1 cellular context compared by ENCODE assay signal in the genomic region with DNA sequence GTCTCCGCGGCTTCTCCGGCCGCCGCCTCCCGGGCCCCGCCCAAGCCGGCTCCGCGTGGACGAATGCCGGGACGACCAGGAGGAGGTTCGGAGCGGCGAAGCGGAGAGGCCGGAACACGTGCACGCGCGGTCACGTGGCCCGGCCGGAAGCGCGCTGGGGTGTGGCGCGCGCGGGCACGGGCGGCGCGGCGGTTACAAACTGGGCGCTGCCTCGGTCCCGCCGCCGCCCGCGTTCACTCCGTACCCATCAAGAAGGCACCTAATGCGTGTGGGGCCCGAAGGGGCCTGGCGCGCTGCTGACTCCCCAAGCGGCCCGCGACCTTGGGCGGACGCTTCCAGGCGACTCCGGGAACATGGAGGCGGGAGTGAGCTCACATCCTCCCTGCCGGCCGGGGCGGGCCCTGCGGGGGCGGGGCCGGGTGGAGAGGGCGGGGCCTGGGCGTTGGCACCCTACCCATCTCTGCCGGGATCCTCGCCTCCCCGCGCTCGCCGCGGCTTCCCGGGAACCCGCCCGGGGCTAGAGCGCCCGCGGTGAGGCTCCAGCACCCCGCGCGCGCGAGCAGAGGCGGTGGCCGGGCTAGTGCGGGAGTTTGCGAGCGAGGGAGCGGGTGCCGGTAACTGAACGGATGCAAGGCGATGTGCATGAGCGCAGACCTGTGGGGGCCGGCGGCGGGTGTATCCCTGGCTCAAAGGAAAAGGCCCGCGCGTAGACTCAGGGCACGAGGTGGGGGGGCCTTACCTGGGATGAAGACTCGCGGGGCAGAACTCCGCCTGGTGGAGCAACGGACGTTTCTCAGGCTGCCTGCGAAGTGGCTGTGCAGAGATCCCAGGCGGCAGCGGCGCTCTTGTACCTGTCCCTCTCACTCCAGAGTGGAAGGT.
TF ChIP-seq lines count a peak whose summit lies in the region.

A gene (minus strand): TSS at position 367 of the 879 bp plus-strand sequence. CDS start 424 bp downstream, outside the sequence.

TF ChIP-seq in HepG2, 621 proteins besides CTCF, POLR2A, EP300 and RAD21 (continued from another document and continues in another):
- TF ChIP-seq NR1H2 (CRISPR knock-in tag; IDR thresholded peaks at IDR 0.05; ENCODE audit: borderline replicate concordance, low read depth) (no peak), MEIS2 (CRISPR knock-in tag; IDR thresholded peaks at IDR 0.05) (no peak), ZNF33A (CRISPR knock-in tag; IDR thresholded peaks at IDR 0.05; ENCODE audit: borderline replicate concordance) (no peak), CBX2 (IDR thresholded peaks at IDR 0.05; ENCODE audit: low read depth, low read length) (no peak), CBX2 (CRISPR knock-in tag; IDR thresholded peaks at IDR 0.05; ENCODE audit: low read depth) (no peak), ZNF530 (CRISPR knock-in tag; IDR thresholded peaks at IDR 0.05; ENCODE audit: low read depth) (no peak), ZNF484 (CRISPR knock-in tag; IDR thresholded peaks at IDR 0.05; ENCODE audit: borderline replicate concordance, low read depth) (no peak), ZNF7 (CRISPR knock-in tag; IDR thresholded peaks at IDR 0.05) (no peak), KDM3A (CRISPR knock-in tag; IDR thresholded peaks at IDR 0.05; ENCODE audit: low read depth) (no peak; the same call in 1 of the 2 replicates), ZNF556 (CRISPR knock-in tag; IDR thresholded peaks at IDR 0.05; ENCODE audit: borderline replicate concordance) (0 out of 2 replicates have a peak, but pooled peaks have one; percentile 21), GABPB1 (CRISPR knock-in tag; IDR thresholded peaks at IDR 0.05) (peak; percentile 87), POLR2AphosphoS5 (IDR thresholded peaks at IDR 0.05; ENCODE audit: low read depth, low read length) (peak; percentile 68), ZNF160 (CRISPR knock-in tag; IDR thresholded peaks at IDR 0.05) (peak; percentile 44; the same call in 1 of the 2 replicates), ZBTB7A (CRISPR knock-in tag; IDR thresholded peaks at IDR 0.05) (no peak), AKAP8 (CRISPR knock-in tag; IDR thresholded peaks at IDR 0.05) (no peak), ZNF572 (CRISPR knock-in tag; IDR thresholded peaks at IDR 0.05) (0 out of 2 replicates have a peak, but pooled peaks have one; percentile 18), ZNF570 (CRISPR knock-in tag; IDR thresholded peaks at IDR 0.05; ENCODE audit: borderline replicate concordance) (no peak), ZFX (CRISPR knock-in tag; IDR thresholded peaks at IDR 0.05; ENCODE audit: low read depth) (peak; percentile 65; the same call in 1 of the 2 replicates)
- TF ChIP-seq, protein P1, sequence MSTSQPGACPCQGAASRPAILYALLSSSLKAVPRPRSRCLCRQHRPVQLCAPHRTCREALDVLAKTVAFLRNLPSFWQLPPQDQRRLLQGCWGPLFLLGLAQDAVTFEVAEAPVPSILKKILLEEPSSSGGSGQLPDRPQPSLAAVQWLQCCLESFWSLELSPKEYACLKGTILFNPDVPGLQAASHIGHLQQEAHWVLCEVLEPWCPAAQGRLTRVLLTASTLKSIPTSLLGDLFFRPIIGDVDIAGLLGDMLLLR (CRISPR knock-in tag; IDR thresholded peaks at IDR 0.05), result no peak
- TF ChIP-seq, protein P2, sequence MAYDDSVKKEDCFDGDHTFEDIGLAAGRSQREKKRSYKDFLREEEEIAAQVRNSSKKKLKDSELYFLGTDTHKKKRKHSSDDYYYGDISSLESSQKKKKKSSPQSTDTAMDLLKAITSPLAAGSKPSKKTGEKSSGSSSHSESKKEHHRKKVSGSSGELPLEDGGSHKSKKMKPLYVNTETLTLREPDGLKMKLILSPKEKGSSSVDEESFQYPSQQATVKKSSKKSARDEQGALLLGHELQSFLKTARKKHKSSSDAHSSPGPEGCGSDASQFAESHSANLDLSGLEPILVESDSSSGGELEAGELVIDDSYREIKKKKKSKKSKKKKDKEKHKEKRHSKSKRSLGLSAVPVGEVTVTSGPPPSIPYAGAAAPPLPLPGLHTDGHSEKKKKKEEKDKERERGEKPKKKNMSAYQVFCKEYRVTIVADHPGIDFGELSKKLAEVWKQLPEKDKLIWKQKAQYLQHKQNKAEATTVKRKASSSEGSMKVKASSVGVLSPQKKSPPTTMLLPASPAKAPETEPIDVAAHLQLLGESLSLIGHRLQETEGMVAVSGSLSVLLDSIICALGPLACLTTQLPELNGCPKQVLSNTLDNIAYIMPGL (CRISPR knock-in tag; IDR thresholded peaks at IDR 0.05; ENCODE audit: borderline replicate concordance in 1 of 2, low read depth in 1 of 2), result peak; percentile 53 to 65; a peak in 2 of 4 replicates
- TF ChIP-seq, protein P3, sequence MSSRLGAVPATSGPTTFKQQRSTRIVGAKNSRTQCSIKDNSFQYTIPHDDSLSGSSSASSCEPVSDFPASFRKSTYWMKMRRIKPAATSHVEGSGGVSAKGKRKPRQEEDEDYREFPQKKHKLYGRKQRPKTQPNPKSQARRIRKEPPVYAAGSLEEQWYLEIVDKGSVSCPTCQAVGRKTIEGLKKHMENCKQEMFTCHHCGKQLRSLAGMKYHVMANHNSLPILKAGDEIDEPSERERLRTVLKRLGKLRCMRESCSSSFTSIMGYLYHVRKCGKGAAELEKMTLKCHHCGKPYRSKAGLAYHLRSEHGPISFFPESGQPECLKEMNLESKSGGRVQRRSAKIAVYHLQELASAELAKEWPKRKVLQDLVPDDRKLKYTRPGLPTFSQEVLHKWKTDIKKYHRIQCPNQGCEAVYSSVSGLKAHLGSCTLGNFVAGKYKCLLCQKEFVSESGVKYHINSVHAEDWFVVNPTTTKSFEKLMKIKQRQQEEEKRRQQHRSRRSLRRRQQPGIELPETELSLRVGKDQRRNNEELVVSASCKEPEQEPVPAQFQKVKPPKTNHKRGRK (CRISPR knock-in tag; IDR thresholded peaks at IDR 0.05), result no peak
- TF ChIP-seq, protein P4, sequence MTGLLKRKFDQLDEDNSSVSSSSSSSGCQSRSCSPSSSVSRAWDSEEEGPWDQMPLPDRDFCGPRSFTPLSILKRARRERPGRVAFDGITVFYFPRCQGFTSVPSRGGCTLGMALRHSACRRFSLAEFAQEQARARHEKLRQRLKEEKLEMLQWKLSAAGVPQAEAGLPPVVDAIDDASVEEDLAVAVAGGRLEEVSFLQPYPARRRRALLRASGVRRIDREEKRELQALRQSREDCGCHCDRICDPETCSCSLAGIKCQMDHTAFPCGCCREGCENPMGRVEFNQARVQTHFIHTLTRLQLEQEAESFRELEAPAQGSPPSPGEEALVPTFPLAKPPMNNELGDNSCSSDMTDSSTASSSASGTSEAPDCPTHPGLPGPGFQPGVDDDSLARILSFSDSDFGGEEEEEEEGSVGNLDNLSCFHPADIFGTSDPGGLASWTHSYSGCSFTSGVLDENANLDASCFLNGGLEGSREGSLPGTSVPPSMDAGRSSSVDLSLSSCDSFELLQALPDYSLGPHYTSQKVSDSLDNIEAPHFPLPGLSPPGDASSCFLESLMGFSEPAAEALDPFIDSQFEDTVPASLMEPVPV (CRISPR knock-in tag; IDR thresholded peaks at IDR 0.05), result 0 out of 2 replicates have a peak, but pooled peaks have one; percentile 6
- TF ChIP-seq, protein P5, sequence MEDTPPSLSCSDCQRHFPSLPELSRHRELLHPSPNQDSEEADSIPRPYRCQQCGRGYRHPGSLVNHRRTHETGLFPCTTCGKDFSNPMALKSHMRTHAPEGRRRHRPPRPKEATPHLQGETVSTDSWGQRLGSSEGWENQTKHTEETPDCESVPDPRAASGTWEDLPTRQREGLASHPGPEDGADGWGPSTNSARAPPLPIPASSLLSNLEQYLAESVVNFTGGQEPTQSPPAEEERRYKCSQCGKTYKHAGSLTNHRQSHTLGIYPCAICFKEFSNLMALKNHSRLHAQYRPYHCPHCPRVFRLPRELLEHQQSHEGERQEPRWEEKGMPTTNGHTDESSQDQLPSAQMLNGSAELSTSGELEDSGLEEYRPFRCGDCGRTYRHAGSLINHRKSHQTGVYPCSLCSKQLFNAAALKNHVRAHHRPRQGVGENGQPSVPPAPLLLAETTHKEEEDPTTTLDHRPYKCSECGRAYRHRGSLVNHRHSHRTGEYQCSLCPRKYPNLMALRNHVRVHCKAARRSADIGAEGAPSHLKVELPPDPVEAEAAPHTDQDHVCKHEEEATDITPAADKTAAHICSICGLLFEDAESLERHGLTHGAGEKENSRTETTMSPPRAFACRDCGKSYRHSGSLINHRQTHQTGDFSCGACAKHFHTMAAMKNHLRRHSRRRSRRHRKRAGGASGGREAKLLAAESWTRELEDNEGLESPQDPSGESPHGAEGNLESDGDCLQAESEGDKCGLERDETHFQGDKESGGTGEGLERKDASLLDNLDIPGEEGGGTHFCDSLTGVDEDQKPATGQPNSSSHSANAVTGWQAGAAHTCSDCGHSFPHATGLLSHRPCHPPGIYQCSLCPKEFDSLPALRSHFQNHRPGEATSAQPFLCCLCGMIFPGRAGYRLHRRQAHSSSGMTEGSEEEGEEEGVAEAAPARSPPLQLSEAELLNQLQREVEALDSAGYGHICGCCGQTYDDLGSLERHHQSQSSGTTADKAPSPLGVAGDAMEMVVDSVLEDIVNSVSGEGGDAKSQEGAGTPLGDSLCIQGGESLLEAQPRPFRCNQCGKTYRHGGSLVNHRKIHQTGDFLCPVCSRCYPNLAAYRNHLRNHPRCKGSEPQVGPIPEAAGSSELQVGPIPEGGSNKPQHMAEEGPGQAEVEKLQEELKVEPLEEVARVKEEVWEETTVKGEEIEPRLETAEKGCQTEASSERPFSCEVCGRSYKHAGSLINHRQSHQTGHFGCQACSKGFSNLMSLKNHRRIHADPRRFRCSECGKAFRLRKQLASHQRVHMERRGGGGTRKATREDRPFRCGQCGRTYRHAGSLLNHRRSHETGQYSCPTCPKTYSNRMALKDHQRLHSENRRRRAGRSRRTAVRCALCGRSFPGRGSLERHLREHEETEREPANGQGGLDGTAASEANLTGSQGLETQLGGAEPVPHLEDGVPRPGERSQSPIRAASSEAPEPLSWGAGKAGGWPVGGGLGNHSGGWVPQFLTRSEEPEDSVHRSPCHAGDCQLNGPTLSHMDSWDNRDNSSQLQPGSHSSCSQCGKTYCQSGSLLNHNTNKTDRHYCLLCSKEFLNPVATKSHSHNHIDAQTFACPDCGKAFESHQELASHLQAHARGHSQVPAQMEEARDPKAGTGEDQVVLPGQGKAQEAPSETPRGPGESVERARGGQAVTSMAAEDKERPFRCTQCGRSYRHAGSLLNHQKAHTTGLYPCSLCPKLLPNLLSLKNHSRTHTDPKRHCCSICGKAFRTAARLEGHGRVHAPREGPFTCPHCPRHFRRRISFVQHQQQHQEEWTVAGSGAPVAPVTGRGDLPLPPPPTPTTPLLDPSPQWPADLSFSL (CRISPR knock-in tag; IDR thresholded peaks at IDR 0.05), result no peak
- TF ChIP-seq, protein P6, sequence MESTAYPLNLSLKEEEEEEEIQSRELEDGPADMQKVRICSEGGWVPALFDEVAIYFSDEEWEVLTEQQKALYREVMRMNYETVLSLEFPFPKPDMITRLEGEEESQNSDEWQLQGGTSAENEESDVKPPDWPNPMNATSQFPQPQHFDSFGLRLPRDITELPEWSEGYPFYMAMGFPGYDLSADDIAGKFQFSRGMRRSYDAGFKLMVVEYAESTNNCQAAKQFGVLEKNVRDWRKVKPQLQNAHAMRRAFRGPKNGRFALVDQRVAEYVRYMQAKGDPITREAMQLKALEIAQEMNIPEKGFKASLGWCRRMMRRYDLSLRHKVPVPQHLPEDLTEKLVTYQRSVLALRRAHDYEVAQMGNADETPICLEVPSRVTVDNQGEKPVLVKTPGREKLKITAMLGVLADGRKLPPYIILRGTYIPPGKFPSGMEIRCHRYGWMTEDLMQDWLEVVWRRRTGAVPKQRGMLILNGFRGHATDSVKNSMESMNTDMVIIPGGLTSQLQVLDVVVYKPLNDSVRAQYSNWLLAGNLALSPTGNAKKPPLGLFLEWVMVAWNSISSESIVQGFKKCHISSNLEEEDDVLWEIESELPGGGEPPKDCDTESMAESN (CRISPR knock-in tag; conservative IDR thresholded peaks at IDR 0.05), result 0 out of 2 replicates have a peak, but pooled peaks have one; percentile 38
- TF ChIP-seq, protein P7, sequence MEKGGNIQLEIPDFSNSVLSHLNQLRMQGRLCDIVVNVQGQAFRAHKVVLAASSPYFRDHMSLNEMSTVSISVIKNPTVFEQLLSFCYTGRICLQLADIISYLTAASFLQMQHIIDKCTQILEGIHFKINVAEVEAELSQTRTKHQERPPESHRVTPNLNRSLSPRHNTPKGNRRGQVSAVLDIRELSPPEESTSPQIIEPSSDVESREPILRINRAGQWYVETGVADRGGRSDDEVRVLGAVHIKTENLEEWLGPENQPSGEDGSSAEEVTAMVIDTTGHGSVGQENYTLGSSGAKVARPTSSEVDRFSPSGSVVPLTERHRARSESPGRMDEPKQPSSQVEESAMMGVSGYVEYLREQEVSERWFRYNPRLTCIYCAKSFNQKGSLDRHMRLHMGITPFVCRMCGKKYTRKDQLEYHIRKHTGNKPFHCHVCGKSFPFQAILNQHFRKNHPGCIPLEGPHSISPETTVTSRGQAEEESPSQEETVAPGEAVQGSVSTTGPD (CRISPR knock-in tag; IDR thresholded peaks at IDR 0.05), result no peak
- TF ChIP-seq, protein P8, sequence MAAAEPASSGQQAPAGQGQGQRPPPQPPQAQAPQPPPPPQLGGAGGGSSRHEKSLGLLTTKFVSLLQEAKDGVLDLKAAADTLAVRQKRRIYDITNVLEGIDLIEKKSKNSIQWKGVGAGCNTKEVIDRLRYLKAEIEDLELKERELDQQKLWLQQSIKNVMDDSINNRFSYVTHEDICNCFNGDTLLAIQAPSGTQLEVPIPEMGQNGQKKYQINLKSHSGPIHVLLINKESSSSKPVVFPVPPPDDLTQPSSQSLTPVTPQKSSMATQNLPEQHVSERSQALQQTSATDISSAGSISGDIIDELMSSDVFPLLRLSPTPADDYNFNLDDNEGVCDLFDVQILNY (CRISPR knock-in tag; conservative IDR thresholded peaks at IDR 0.05), result 0 out of 2 replicates have a peak, but pooled peaks have one; percentile 47
- TF ChIP-seq, protein P9, sequence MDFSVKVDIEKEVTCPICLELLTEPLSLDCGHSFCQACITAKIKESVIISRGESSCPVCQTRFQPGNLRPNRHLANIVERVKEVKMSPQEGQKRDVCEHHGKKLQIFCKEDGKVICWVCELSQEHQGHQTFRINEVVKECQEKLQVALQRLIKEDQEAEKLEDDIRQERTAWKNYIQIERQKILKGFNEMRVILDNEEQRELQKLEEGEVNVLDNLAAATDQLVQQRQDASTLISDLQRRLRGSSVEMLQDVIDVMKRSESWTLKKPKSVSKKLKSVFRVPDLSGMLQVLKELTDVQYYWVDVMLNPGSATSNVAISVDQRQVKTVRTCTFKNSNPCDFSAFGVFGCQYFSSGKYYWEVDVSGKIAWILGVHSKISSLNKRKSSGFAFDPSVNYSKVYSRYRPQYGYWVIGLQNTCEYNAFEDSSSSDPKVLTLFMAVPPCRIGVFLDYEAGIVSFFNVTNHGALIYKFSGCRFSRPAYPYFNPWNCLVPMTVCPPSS (IDR thresholded peaks at IDR 0.05), result no peak
- TF ChIP-seq, protein P10, sequence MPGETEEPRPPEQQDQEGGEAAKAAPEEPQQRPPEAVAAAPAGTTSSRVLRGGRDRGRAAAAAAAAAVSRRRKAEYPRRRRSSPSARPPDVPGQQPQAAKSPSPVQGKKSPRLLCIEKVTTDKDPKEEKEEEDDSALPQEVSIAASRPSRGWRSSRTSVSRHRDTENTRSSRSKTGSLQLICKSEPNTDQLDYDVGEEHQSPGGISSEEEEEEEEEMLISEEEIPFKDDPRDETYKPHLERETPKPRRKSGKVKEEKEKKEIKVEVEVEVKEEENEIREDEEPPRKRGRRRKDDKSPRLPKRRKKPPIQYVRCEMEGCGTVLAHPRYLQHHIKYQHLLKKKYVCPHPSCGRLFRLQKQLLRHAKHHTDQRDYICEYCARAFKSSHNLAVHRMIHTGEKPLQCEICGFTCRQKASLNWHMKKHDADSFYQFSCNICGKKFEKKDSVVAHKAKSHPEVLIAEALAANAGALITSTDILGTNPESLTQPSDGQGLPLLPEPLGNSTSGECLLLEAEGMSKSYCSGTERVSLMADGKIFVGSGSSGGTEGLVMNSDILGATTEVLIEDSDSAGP (CRISPR knock-in tag; IDR thresholded peaks at IDR 0.05; ENCODE audit: borderline replicate concordance), result peak; percentile 76
